7 cellular contexts compared by ENCODE assay signal in the genomic region with DNA sequence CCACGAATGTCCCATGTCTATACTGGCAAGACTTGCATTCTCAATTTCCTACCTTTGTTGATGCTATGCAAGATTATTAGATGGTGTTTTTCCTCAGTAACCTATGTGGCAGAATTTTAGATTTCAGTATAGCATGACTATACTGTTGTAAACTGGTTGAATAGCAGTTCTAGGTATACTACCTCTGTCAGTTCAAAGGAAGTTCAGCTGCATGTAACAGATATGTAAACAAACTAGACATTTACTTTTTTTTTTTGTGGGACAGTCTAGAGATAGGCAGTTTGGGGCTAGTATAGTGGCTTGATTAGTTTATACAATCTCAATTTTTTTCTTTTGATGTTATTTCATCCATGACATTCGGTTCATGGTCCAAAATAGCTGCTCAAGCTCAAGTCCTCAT.
"Had no signal": no experiment of that assay in that cellular context is flagged by ENCODE, and none has a peak within 500 bp of the region (broad histone marks: within the 10 kb centered on the region; RNA-seq: fewer than 3 reads in every experiment).

No MANE protein-coding gene starts in this region.

- DNase-seq: IMR-90, KBM-7, KG1 had no signal

- H3K4me2 ChIP-seq: KMS-11 had no signal

- ATAC-seq: HepG2 had no signal

- FAIRE-seq: HepG2, HTR-8/SVneo had no signal

- H3K27ac ChIP-seq: HL-60, KMS-11 had no signal

- H3K9ac ChIP-seq: KMS-11 had no signal
